Comparison of ENCODE assay signal across 1 cellular context in the genomic region with DNA sequence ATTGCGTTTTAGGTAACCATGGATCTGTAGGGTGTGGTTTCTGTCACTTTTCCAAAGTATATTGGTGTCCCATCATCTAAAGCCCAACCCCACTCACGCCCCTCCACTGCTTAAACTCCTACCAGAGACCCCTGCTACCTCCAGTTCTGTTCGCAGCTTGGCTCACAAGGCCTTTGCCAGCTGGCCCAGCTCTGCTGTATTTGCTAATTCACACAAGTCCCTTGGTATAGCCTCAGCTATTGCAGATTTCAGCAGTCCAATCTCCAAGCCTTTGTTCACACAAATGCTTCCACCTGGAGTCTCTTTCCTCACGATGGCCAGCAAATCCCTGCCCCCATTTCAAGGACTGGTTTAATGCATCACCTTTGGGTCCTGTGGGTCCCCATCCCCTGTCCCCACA.
TF ChIP-seq lines count a peak whose summit lies in the region.

No MANE protein-coding gene starts in this region.

TF ChIP-seq in H1, 55 proteins besides CTCF, POLR2A, EP300 and RAD21:
- TF ChIP-seq SP4 (IDR thresholded peaks at IDR 0.05; ENCODE audit: low read length) (no peak), KDM4A (IDR thresholded peaks at IDR 0.05; ENCODE audit: low read depth, low read length, severe bottlenecking) (no peak), ASH2L (IDR thresholded peaks at IDR 0.05; ENCODE audit: low read length) (no peak), CTBP2 (IDR thresholded peaks at IDR 0.05; ENCODE audit: borderline replicate concordance, insufficient read depth, insufficient read length, low read length) (no peak)
TF ChIP-seq in H1: peak in this region for 0.
